25 cellular contexts compared by ENCODE assay signal in the genomic region with DNA sequence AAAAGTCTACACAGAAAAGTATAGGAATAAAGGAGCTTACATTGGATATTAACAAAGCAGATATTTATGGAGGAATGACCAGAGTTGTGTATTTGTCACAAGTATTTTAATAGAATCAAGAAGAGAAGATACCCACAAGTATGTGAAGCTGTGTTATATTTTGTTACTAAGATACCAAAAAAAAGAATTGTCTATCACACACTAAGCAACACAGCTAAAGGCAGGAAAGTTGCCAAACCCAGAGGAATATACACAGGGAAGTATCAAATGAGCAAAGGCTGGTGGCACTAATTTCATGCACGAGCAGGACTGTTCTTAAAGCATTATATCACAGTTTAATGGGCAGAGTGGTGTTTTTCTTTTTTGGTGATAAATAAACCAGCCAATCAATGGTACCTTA. TPM values are rescaled to one million over a fixed set of nuclear protein-coding genes. Genes with fewer than 3 reads are reported as not detected.
DNase-seq lines count a peak whose midpoint lies in the region; FAIRE-seq and TF ChIP-seq lines count a peak whose summit lies in the region.
"Had no signal": no experiment of that assay in that cellular context is flagged by ENCODE, and none has a peak within 500 bp of the region (broad histone marks: within the 10 kb centered on the region; RNA-seq: fewer than 3 reads in every experiment).

No MANE protein-coding gene starts in this region.

- H3K9me3 ChIP-seq in H1 (ENCODE audit: insufficient read depth in 2 of 2, low read depth in 1 of 2, low read length in 1 of 2) = no peaks in the 10 kb centered on the region; a peak in 1 of 4 replicates

- no peak overlapping the region for H4K8ac ChIP-seq in H1 (ENCODE audit: extremely low read depth, insufficient read depth, low read length)

- H3K4me2 ChIP-seq in H1 (ENCODE audit: insufficient read depth in 1 of 2, low read depth in 2 of 2, low read length in 2 of 2) = no peak overlapping the region
- H3K4me2 ChIP-seq: BLaER1 treated with 17β-estradiol and CSF1 and Interleukin-3, amounts not matched to agents 10 nM and 100 nM had no signal

- TF ChIP-seq CTCF in AG10803 (conservative IDR thresholded peaks at IDR 0.05; ENCODE audit: low read length) = no peak
- TF ChIP-seq CTCF in H1 (IDR thresholded peaks at IDR 0.05; ENCODE audit: control extremely low read depth in 1 of 3, insufficient read depth in 1 of 3, low read depth in 1 of 3, low read length in 3 of 3) = no peak
- no peak for TF ChIP-seq CTCF in coronary artery (IDR thresholded peaks at IDR 0.05)

- no peaks in the 10 kb centered on the region for H3K79me2 ChIP-seq in H1 (ENCODE audit: control insufficient read depth in 1 of 2, insufficient read depth in 2 of 2, low read length in 2 of 2)

- TF ChIP-seq RAD21 in H1 (IDR thresholded peaks at IDR 0.05 in 1 of 2, conservative IDR thresholded peaks at IDR 0.05 in 1 of 2; ENCODE audit: low read depth in 2 of 2, low read length in 2 of 2) = no peak

- POLR2A ChIA-PET in H1 (lab: Charles Lee; ENCODE audit: partially characterized antibody) = no interaction called here

- no peak overlapping the region for H3K23ac ChIP-seq in H1 (ENCODE audit: insufficient read length)

- H2BK20ac ChIP-seq in H1 (ENCODE audit: low read length) = no peak overlapping the region

- no peak overlapping the region for H2BK15ac ChIP-seq in H1 (ENCODE audit: low read length)

- no peak overlapping the region for H2AK5ac ChIP-seq in H1 (ENCODE audit: low read depth, low read length)

- no peaks in the 10 kb centered on the region for H3K23me2 ChIP-seq in H1 (ENCODE audit: low read depth, low read length)

- H3K4me3 Mint-ChIP-seq in activated naive CD8-positive, alpha-beta T cell treated with anti-CD3 and anti-CD28 coated beads for 36 hours = no peak overlapping the region
- H3K4me3 Mint-ChIP-seq: CD4-positive, alpha-beta memory T cell had no signal

- FAIRE-seq in H1 (lab: Jason Lieb, UNC) = no peak
- FAIRE-seq: A204.1, GM12892 had no signal

- no peak overlapping the region for H2BK5ac ChIP-seq in H1 (ENCODE audit: low read depth, low read length)

- no peak overlapping the region for H3K9ac ChIP-seq in H1 (replicated peaks in 1 of 4; ENCODE audit: extremely low read depth in 1 of 4, low read depth in 3 of 4, low read length in 3 of 4)
- H3K9ac ChIP-seq: BLaER1 treated with 17β-estradiol and CSF1 and Interleukin-3, amounts not matched to agents 10 nM and 100 nM had no signal

- peaks cover 19% of the 10 kb centered on the region for H3K27me3 Mint-ChIP-seq in activated naive CD8-positive, alpha-beta T cell treated with anti-CD3 and anti-CD28 coated beads for 36 hours

- H3K4me1 Mint-ChIP-seq in activated naive CD8-positive, alpha-beta T cell treated with anti-CD3 and anti-CD28 coated beads for 36 hours = peaks cover 13% of the 10 kb centered on the region
- H3K4me1 Mint-ChIP-seq: CD4-positive, alpha-beta memory T cell had no signal

- H3K9me3 Mint-ChIP-seq in activated naive CD8-positive, alpha-beta T cell treated with anti-CD3 and anti-CD28 coated beads for 36 hours = no peaks in the 10 kb centered on the region

- TF ChIP-seq EP300 in H1 (IDR thresholded peaks at IDR 0.05; ENCODE audit: borderline replicate concordance in 1 of 2, low read depth in 2 of 2, low read length in 2 of 2) = no peak

- no peak overlapping the region for H2BK12ac ChIP-seq in H1 (ENCODE audit: low read depth, low read length)

- H3K27ac ChIP-seq in H1 (ENCODE audit: low read depth, low read length) = no peak overlapping the region
- no peak overlapping the region for H3K27ac ChIP-seq in coronary artery
- H3K27ac ChIP-seq: BLaER1 treated with 17β-estradiol and CSF1 and Interleukin-3, amounts not matched to agents 10 nM and 100 nM had no signal

- no peak overlapping the region for H3K14ac ChIP-seq in H1 (ENCODE audit: insufficient read length)

- H3K18ac ChIP-seq in H1 (ENCODE audit: extremely low read depth, low read length) = no peak overlapping the region

- no peak overlapping the region for H4K91ac ChIP-seq in H1 (replicated peaks; ENCODE audit: insufficient read length, low read length)

- H3K27me3 ChIP-seq in H1 (replicated peaks in 1 of 4; ENCODE audit: control insufficient read depth in 3 of 4, extremely low read depth in 1 of 4, insufficient read depth in 3 of 4, low read length in 3 of 4) = no peaks in the 10 kb centered on the region
- H3K27me3 ChIP-seq: BLaER1 treated with 17β-estradiol and CSF1 and Interleukin-3, amounts not matched to agents 10 nM and 100 nM had no signal

- 95% methylated on average over 1 of the region's 1 CpG; no CpG with 5 or more reads in 1 of the 2 experiments for WGBS in H1 (ENCODE audit: extremely low coverage in 1 of 2, insufficient coverage in 1 of 2, insufficient read length in 1 of 2, insufficient replicate concordance in 2 of 2, low coverage in 1 of 2, low lambda C conversion rate in 2 of 2, missing lambda C conversion rate in 1 of 2), 2 experiments

- no peaks in the 10 kb centered on the region for H3K36me3 ChIP-seq in H1 (ENCODE audit: control insufficient read depth in 2 of 4, insufficient read depth in 4 of 4, low read length in 3 of 4)
- H3K36me3 ChIP-seq: BLaER1 treated with 17β-estradiol and CSF1 and Interleukin-3, amounts not matched to agents 10 nM and 100 nM had no signal

- H3K4ac ChIP-seq in H1 (replicated peaks; ENCODE audit: insufficient read length, low read depth, low read length) = no peak overlapping the region

- H4K5ac ChIP-seq in H1 (ENCODE audit: insufficient read length, low read depth, low read length) = no peak overlapping the region

- no peak for TF ChIP-seq POLR2A in H1 (IDR thresholded peaks at IDR 0.05; ENCODE audit: control extremely low read depth in 1 of 2, low read depth in 2 of 2, low read length in 2 of 2)

- H3K56ac ChIP-seq in H1 (replicated peaks; ENCODE audit: insufficient read length, low read depth, low read length) = no peak overlapping the region

- H3K4me3 ChIP-seq in AG10803 (ENCODE audit: low read length) (no peak overlapping the region), H1 (ENCODE audit: extremely low read depth in 1 of 4, insufficient read depth in 2 of 4, low read depth in 3 of 4, low read length in 4 of 4) (no peak overlapping the region), coronary artery (no peak overlapping the region)
- H3K4me3 ChIP-seq: BLaER1 treated with 17β-estradiol and CSF1 and Interleukin-3, amounts not matched to agents 10 nM and 100 nM had no signal

- peak overlapping the region; percentile 54; the same call in 1 of the 2 replicates for H2AFZ ChIP-seq in H1 (ENCODE audit: low read length)

- peaks cover 0 to 2% (median under 1%) of the 10 kb centered on the region in 4 experiments; a peak in 2 of 7 replicates for H3K4me1 ChIP-seq in H1 (replicated peaks in 1 of 4; ENCODE audit: control insufficient read depth in 3 of 4, insufficient read depth in 4 of 4, low read length in 3 of 4)

- H3K79me1 ChIP-seq in H1 (ENCODE audit: low read depth, low read length) = no peaks in the 10 kb centered on the region

- DNase-seq in AG10803 (ENCODE audit: low read depth) = peak; percentile 71
- DNase-seq in M059J (ENCODE audit: low read depth) = peak; percentile 60
- no peak for DNase-seq in H1 (ENCODE audit: low read depth in 1 of 2, low spot score in 2 of 2)
- DNase-seq in myocyte (ENCODE audit: low read depth) = peak; percentile 28
- DNase-seq in activated naive CD8-positive, alpha-beta T cell treated with anti-CD3 and anti-CD28 coated beads for 36 hours = no peak
- no peak for DNase-seq in coronary artery (ENCODE audit: low spot score)
- DNase-seq in T-helper 9 cell = no peak
- DNase-seq: AML-193; CD4-positive, alpha-beta memory T cell; COR-L47; EL; GF-D8; GOT3; HCEC 1CT; KG1; MM.1S; NCI-H2029; NCI-H446 treated with DMSO at 0.1 percent for 48 hours; NCI-H526; NCI-H82; Right ventricle myocardium superior; RPMI8226 had no signal

- no peaks in the 10 kb centered on the region for H4K20me1 ChIP-seq in H1 (replicated peaks in 1 of 2; ENCODE audit: control insufficient read depth in 1 of 2, insufficient read depth in 2 of 2, low read length in 2 of 2)
- H4K20me1 ChIP-seq: BLaER1 treated with 17β-estradiol and CSF1 and Interleukin-3, amounts not matched to agents 10 nM and 100 nM had no signal

- no peaks in the 10 kb centered on the region for H3K36me3 Mint-ChIP-seq in activated naive CD8-positive, alpha-beta T cell treated with anti-CD3 and anti-CD28 coated beads for 36 hours
- H3K36me3 Mint-ChIP-seq: CD4-positive, alpha-beta memory T cell had no signal

- CTCF ChIA-PET in H1 (lab: Charles Lee; ENCODE audit: partially characterized antibody) = interaction anchor here (0.9 to 2.2 kb wide), 2 partner anchors 9 to 102 kb away, joined by 3 to 5 read pairs; no protein-coding TSS in a partner anchor

- H3K27ac Mint-ChIP-seq in activated naive CD8-positive, alpha-beta T cell treated with anti-CD3 and anti-CD28 coated beads for 36 hours = no peak overlapping the region
- H3K27ac Mint-ChIP-seq: CD4-positive, alpha-beta memory T cell had no signal

- no peak overlapping the region for H2BK120ac ChIP-seq in H1 (replicated peaks; ENCODE audit: low read depth, low read length)

TF ChIP-seq in H1, 55 proteins besides CTCF, POLR2A, EP300 and RAD21 (continues in another document):
- TF ChIP-seq SP2 (IDR thresholded peaks at IDR 0.05; ENCODE audit: low read length) (no peak), YY1 (IDR thresholded peaks at IDR 0.05; ENCODE audit: low read depth, low read length) (no peak), NANOG (IDR thresholded peaks at IDR 0.05; ENCODE audit: insufficient read depth, low read depth, low read length, poor library complexity, severe bottlenecking) (no peak), SAP30 (IDR thresholded peaks at IDR 0.05; ENCODE audit: insufficient read depth, insufficient replicate concordance, low read length) (no peak), CBX8 (IDR thresholded peaks at IDR 0.05; ENCODE audit: borderline replicate concordance, low read depth, low read length) (no peak), CHD1 (IDR thresholded peaks at IDR 0.05; ENCODE audit: low read depth, low read length) (no peak), RBBP5 (IDR thresholded peaks at IDR 0.05; ENCODE audit: borderline replicate concordance, low read depth, low read length) (no peak), SP1 (IDR thresholded peaks at IDR 0.05; ENCODE audit: low read depth, low read length) (no peak)

RNA-seq across cellular contexts. Expression of a gene that starts 30.9 kb away (rescaled TPM):
- 77.5 and 117 TPM in 2 replicates for total RNA-seq in M059J (2014; rRNA removed; shearing (Covaris generic))
- 210 and 216 TPM in 2 replicates for total RNA-seq in H1 (2021; fragmentation: NEBNext Ultra II Directional; extraction: Animal tissue kit (Norgen Biotek cat#: 25700))
- 48.4 and 54.7 TPM in 2 replicates for polyA plus RNA-seq in H1 (2011; rRNA removed)
- polyA plus RNA-seq in H1 (2011; cell fraction: cytosol; rRNA removed) = 85.7 TPM
- polyA plus RNA-seq in H1 (2011; cell fraction: nucleus; rRNA removed) = 309 TPM
- polyA plus RNA-seq in H1 (2012, experiment 1 of 2) = 92.2 to 129 TPM (median 115 TPM) in 4 replicates
- polyA plus RNA-seq in H1 (2012, experiment 2 of 2) = 5.2 TPM
- 122 TPM for polyA plus RNA-seq in H1 (2013, experiment 1 of 2)
- polyA plus RNA-seq in H1 (2013, experiment 2 of 2) = 118 TPM
- polyA minus RNA-seq in H1 (2011; rRNA and poly(A)+ RNA removed) = 477 and 553 TPM in 2 replicates
- polyA minus RNA-seq in H1 (2011; cell fraction: cytosol; rRNA and poly(A)+ RNA removed) = 88.9 TPM
- polyA minus RNA-seq in H1 (2011; cell fraction: nucleus; rRNA and poly(A)+ RNA removed) = 219 TPM
- total RNA-seq in myocyte = 17.0 and 19.0 TPM in 2 replicates
- 54.2 TPM for polyA plus RNA-seq in myocyte (2012)
- total RNA-seq in activated naive CD8-positive, alpha-beta T cell treated with anti-CD3 and anti-CD28 coated beads for 36 hours = 1 to 10 TPM; 7.9 to 9.0 TPM

Comparison
In these comparisons a context has a peak if more than half of its experiments do, and no peak if none do; other contexts are left out.
1. DNase-seq: peak in AG10803 (single experiment), M059J (single experiment) and myocyte (single experiment); none in H1 (0 of 2), activated naive CD8-positive, alpha-beta T cell treated with anti-CD3 and anti-CD28 coated beads for 36 hours (single experiment), coronary artery (single experiment) and T-helper 9 cell (single experiment).